In the genomic region with DNA sequence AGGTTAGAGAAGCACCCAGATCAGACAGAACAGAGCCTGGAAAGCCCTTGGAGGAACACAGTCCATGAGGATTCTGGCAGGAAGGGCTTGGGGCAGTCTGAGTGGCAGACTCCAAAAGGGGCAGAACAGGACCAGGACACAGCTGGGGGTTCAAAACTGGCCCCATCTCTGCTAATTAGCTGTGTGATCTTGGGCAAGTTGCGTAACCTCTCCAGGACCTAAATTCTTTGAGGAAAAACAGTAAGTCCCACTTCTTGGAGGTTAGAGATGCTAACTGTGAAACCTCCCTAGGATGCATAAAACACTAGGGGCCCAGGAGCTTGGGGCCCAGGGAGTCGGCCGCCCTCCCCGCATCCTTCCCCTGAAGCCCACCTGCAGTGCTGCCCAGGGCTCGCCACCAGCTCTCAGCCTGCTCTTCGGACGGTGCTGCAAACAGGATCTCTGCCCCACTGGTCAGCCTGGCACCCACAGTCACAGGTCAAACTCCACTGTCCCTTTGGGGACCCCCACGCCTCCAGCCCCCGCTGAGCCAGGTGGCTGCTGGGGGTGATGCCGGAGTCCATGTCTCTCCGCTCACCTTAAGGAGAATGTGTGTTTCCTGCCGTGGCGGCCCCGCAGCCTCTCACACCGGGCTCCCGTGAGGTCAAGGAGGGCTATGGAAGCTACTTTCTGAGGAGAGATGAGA, we compare ENCODE assay signal across 24 cellular contexts. TPM values are rescaled to one million over a fixed set of nuclear protein-coding genes. Genes with fewer than 3 reads are reported as not detected.
DNase-seq lines count a peak whose midpoint lies in the region; ATAC-seq and TF ChIP-seq lines count a peak whose summit lies in the region.
"Had no signal": no experiment of that assay in that cellular context is flagged by ENCODE, and none has a peak within 500 bp of the region (broad histone marks: within the 10 kb centered on the region; RNA-seq: fewer than 3 reads in every experiment).

No MANE protein-coding gene starts in this region.

- CTCF ChIA-PET in CD8-positive, alpha-beta T cell (lab: Charles Lee), result interaction anchor here (0.7 to 1.7 kb wide), 4 partner anchors 17 to 54 kb away, joined by 3 read pairs; no protein-coding TSS in a partner anchor

- H3K27me3 Mint-ChIP-seq in CD8-positive, alpha-beta T cell (ENCODE audit: low read depth), result no peaks in the 10 kb centered on the region
- peaks cover 11% of the 10 kb centered on the region for H3K27me3 Mint-ChIP-seq in stimulated activated memory B cell treated with anti-CD40 and anti-IgM and Interleukin-4, amounts not matched to agents 10 μg/mL and 1 μg/mL and 100 μg/mL, for 72 hours
- H3K27me3 Mint-ChIP-seq: activated naive CD8-positive, alpha-beta T cell treated with anti-CD3 and anti-CD28 coated beads, Interleukin-2, amount 50 U/mL, for 24 hours; CD4-positive, CD25-positive, alpha-beta regulatory T cell had no signal

- no peaks in the 10 kb centered on the region for H3K4me1 Mint-ChIP-seq in CD8-positive, alpha-beta T cell (ENCODE audit: low read depth)
- peaks cover 18% of the 10 kb centered on the region for H3K4me1 Mint-ChIP-seq in stimulated activated memory B cell treated with anti-CD40 and anti-IgM and Interleukin-4, amounts not matched to agents 10 μg/mL and 1 μg/mL and 100 μg/mL, for 72 hours

- no peak overlapping the region for H3K27ac ChIP-seq in CD8-positive, alpha-beta T cell (ENCODE audit: low read depth, low read length)
- peak overlapping the region; percentile 28 for H3K27ac ChIP-seq in epithelial cell of prostate
- H3K27ac ChIP-seq in foreskin keratinocyte, result no peak overlapping the region
- H3K27ac ChIP-seq: esophagus muscularis mucosa, heart right ventricle, HL-60, Peyer's patch, transverse colon, VCaP had no signal

- H3K9me3 Mint-ChIP-seq in CD8-positive, alpha-beta T cell, result no peaks in the 10 kb centered on the region
- H3K9me3 Mint-ChIP-seq in stimulated activated memory B cell treated with anti-CD40 and anti-IgM and Interleukin-4, amounts not matched to agents 10 μg/mL and 1 μg/mL and 100 μg/mL, for 72 hours, result no peaks in the 10 kb centered on the region
- H3K9me3 Mint-ChIP-seq: activated naive CD8-positive, alpha-beta T cell treated with anti-CD3 and anti-CD28 coated beads, Interleukin-2, amount 50 U/mL, for 24 hours; activated T-cell treated with anti-CD3 and anti-CD28 coated beads, Interleukin-2, amount 50 U/mL, for 4 hours; CD4-positive, CD25-positive, alpha-beta regulatory T cell had no signal

- peaks cover 16% of the 10 kb centered on the region for H3K36me3 ChIP-seq in CD8-positive, alpha-beta T cell (ENCODE audit: insufficient read depth, low read length)
- H3K36me3 ChIP-seq in NT2/D1 (ENCODE audit: insufficient read depth, insufficient read length, low read length), result peaks cover 35% of the 10 kb centered on the region
- H3K36me3 ChIP-seq: HAP-1 had no signal

- H3K4me3 ChIP-seq in CD8-positive, alpha-beta T cell (ENCODE audit: low read depth, low read length), result no peak overlapping the region
- no peak overlapping the region for H3K4me3 ChIP-seq in NT2/D1 (ENCODE audit: insufficient read length, low read depth)
- H3K4me3 ChIP-seq: esophagus muscularis mucosa, HAP-1, heart right ventricle, Peyer's patch, transverse colon had no signal

- H3K27ac Mint-ChIP-seq in CD8-positive, alpha-beta T cell, result peak overlapping the region; percentile 60
- H3K27ac Mint-ChIP-seq in stimulated activated memory B cell treated with anti-CD40 and anti-IgM and Interleukin-4, amounts not matched to agents 10 μg/mL and 1 μg/mL and 100 μg/mL, for 72 hours, result peak overlapping the region; percentile 12
- H3K27ac Mint-ChIP-seq: activated naive CD8-positive, alpha-beta T cell treated with anti-CD3 and anti-CD28 coated beads, Interleukin-2, amount 50 U/mL, for 24 hours had no signal

- POLR2A ChIA-PET in CD8-positive, alpha-beta T cell (lab: Charles Lee), result interaction anchor here (0.7 to 1.3 kb wide), 3 partner anchors 9 to 12 kb away, joined by 3 to 4 read pairs (median 3); a partner anchor contains a TSS

- no peak overlapping the region for H3K4me3 Mint-ChIP-seq in CD8-positive, alpha-beta T cell
- H3K4me3 Mint-ChIP-seq in stimulated activated memory B cell treated with anti-CD40 and anti-IgM and Interleukin-4, amounts not matched to agents 10 μg/mL and 1 μg/mL and 100 μg/mL, for 72 hours, result no peak overlapping the region
- H3K4me3 Mint-ChIP-seq: activated naive CD8-positive, alpha-beta T cell treated with anti-CD3 and anti-CD28 coated beads, Interleukin-2, amount 50 U/mL, for 24 hours; activated T-cell treated with anti-CD3 and anti-CD28 coated beads, Interleukin-2, amount 50 U/mL, for 4 hours; CD4-positive, CD25-positive, alpha-beta regulatory T cell had no signal

- ATAC-seq in CD8-positive, alpha-beta T cell, result no peak
- ATAC-seq in stimulated activated memory B cell treated with anti-CD40 and anti-IgM and Interleukin-4, amounts not matched to agents 10 μg/mL and 1 μg/mL and 100 μg/mL, for 72 hours, result no peak
- no peak for ATAC-seq in foreskin keratinocyte
- ATAC-seq: activated naive CD8-positive, alpha-beta T cell treated with anti-CD3 and anti-CD28 coated beads, Interleukin-2, amount 50 U/mL, for 24 hours; activated T-cell treated with anti-CD3 and anti-CD28 coated beads, Interleukin-2, amount 50 U/mL, for 4 hours had no signal

- TF ChIP-seq CTCF in CD8-positive, alpha-beta T cell (IDR thresholded peaks at IDR 0.05), result no peak
- TF ChIP-seq CTCF in foreskin keratinocyte (conservative IDR thresholded peaks at IDR 0.05), result no peak

- no peaks in the 10 kb centered on the region for H3K9me3 ChIP-seq in CD8-positive, alpha-beta T cell (ENCODE audit: low read length)
- no peaks in the 10 kb centered on the region for H3K9me3 ChIP-seq in NT2/D1 (ENCODE audit: insufficient read depth, low read length)
- H3K9me3 ChIP-seq: esophagus muscularis mucosa, HAP-1, heart right ventricle, Peyer's patch, transverse colon had no signal

- peak overlapping the region; percentile 10 for H3K9ac ChIP-seq in NT2/D1 (ENCODE audit: insufficient read length, low read depth)

- no peaks in the 10 kb centered on the region for H3K4me1 ChIP-seq in CD8-positive, alpha-beta T cell (ENCODE audit: insufficient read depth, low read length)
- peaks cover 25% of the 10 kb centered on the region for H3K4me1 ChIP-seq in NT2/D1 (ENCODE audit: insufficient read depth, insufficient read length)
- peaks cover 9% of the 10 kb centered on the region for H3K4me1 ChIP-seq in foreskin keratinocyte
- H3K4me1 ChIP-seq: esophagus muscularis mucosa, HAP-1, heart right ventricle, Peyer's patch, transverse colon had no signal

- H3K27me3 ChIP-seq in CD8-positive, alpha-beta T cell (ENCODE audit: insufficient read depth, low read length), result no peaks in the 10 kb centered on the region
- no peaks in the 10 kb centered on the region for H3K27me3 ChIP-seq in NT2/D1 (ENCODE audit: insufficient read depth, insufficient read length)
- H3K27me3 ChIP-seq in foreskin keratinocyte, result peaks cover 21% of the 10 kb centered on the region
- H3K27me3 ChIP-seq: heart right ventricle, Peyer's patch had no signal

- intact Hi-C loops in CD8-positive, alpha-beta T cell (cut with DNase I, micrococcal nuclease), result no loop called here

- no peak for DNase-seq in CD8-positive, alpha-beta T cell
- DNase-seq in NT2/D1 (ENCODE audit: low read depth, low spot score) (no peak), epithelial cell of prostate (ENCODE audit: low read depth, low spot score) (no peak), COR-L47 (lab: John Stamatoyannopoulos, UW) (no peak), foreskin keratinocyte (no peak), GF-D8 (lab: John Stamatoyannopoulos, UW) (no peak)
- DNase-seq: activated CD4-positive, alpha-beta T cell treated with anti-CD3 and anti-CD28 coated beads, Interleukin-2, amount 50 U/mL, for 1 hour; activated gamma-delta T cell; activated naive CD8-positive, alpha-beta T cell treated with anti-CD3 and anti-CD28 coated beads, Interleukin-2, amount 50 U/mL, for 24 hours; activated T-cell treated with anti-CD3 and anti-CD28 coated beads, Interleukin-2, amount 50 U/mL, for 4 hours; CD4-positive, CD25-positive, alpha-beta regulatory T cell; foreskin melanocyte; heart right ventricle; left ventricle myocardium superior; NCI-H1092; NCI-H1694; Peyer's patch; SHP77 treated with DMSO at 0.1 percent for 48 hours; transverse colon had no signal

- peaks cover 32% of the 10 kb centered on the region for H3K36me3 Mint-ChIP-seq in CD8-positive, alpha-beta T cell
- peaks cover 22% of the 10 kb centered on the region for H3K36me3 Mint-ChIP-seq in stimulated activated memory B cell treated with anti-CD40 and anti-IgM and Interleukin-4, amounts not matched to agents 10 μg/mL and 1 μg/mL and 100 μg/mL, for 72 hours

RNA-seq across cellular contexts. Expression of a gene that starts 12.0 kb away (rescaled TPM):
- 10 to 100 TPM; 25.0 to 26.1 TPM for total RNA-seq in CD8-positive, alpha-beta T cell
- total RNA-seq in foreskin keratinocyte, result 3.5 and 4.5 TPM in 2 replicates
- 4.3 and 5.5 TPM in 2 replicates for polyA plus RNA-seq in foreskin keratinocyte

RNA-seq across cellular contexts. Expression of a gene that starts 22.7 kb away (rescaled TPM):
- 10 to 100 TPM; 27.5 to 38.3 TPM for total RNA-seq in CD8-positive, alpha-beta T cell
- total RNA-seq in foreskin keratinocyte, result 15.5 and 19.2 TPM in 2 replicates
- polyA plus RNA-seq in foreskin keratinocyte, result 20.5 and 22.9 TPM in 2 replicates

RNA-seq across cellular contexts. Expression of a gene that starts 43.2 kb away (rescaled TPM):
- 1 to 10 TPM; 1.1 to 1.2 TPM for total RNA-seq in CD8-positive, alpha-beta T cell
- total RNA-seq in foreskin keratinocyte, result 0.63 and 1.4 TPM in 2 replicates
- polyA plus RNA-seq in foreskin keratinocyte, result 0.35 and 1.1 TPM in 2 replicates
